ENCODE assay signal across 1 cellular context in genomic region chr13:40648040-40648439, GRCh38.
TF ChIP-seq lines count a peak whose summit lies in the region.

No MANE protein-coding gene starts in this region.

TF ChIP-seq in SK-N-SH treated with all-trans-retinoic acid at 6 μM for 48 hours, 23 proteins besides CTCF, POLR2A, EP300 and RAD21 (continued from another document):
- TF ChIP-seq TCF4 (CRISPR knock-in tag; IDR thresholded peaks at IDR 0.05; ENCODE audit: borderline replicate concordance): peak; percentile 46; the same call in 1 of the 2 replicates
